Comparison of ENCODE assay signal across 8 cellular contexts in genomic region chr5:122774861-122775712, GRCh38. TPM values are rescaled to one million over a fixed set of nuclear protein-coding genes. Genes with fewer than 3 reads are reported as not detected.
DNase-seq lines count a peak whose midpoint lies in the region; ATAC-seq and TF ChIP-seq lines count a peak whose summit lies in the region.

Gene SNX2, plus strand, starts transcription at chr5:122775080. Its CDS starts 24 bp downstream, at chr5:122775104.

- DNase-seq in HEK293T (ENCODE audit: extremely low spot score) (peak; percentile 93), MV-4-11 (lab: John Stamatoyannopoulos, UW) (peak; percentile 69), SW 1271 (lab: John Stamatoyannopoulos, UW) (peak; percentile 73 to 86), Right ventricle myocardium superior (peak; percentile 97), tibial artery (peak; percentile 95 to 97)
- DNase-seq in activated naive CD8-positive, alpha-beta T cell treated with anti-CD3 and anti-CD28 coated beads, Interleukin-2, amount 50 U/mL, for 16 hours (ENCODE audit: low read depth, low spot score): peak; percentile 81

- POLR2A ChIA-PET in HEK293T (lab: Yijun Ruan, JAX): interaction anchor here (0.7 to 2.3 kb wide), 4 partner anchors 10 to 70 kb away, joined by 3 to 9 read pairs (median 4); partner anchors contain the start of gene SNX24

- H3K79me2 ChIP-seq in parathyroid adenoma: peaks cover 23% of the 10 kb centered on the region

- H3K9me3 ChIP-seq in parathyroid adenoma (ENCODE audit: control insufficient read depth, low read length) (no peaks in the 10 kb centered on the region), tibial artery (no peaks in the 10 kb centered on the region)

- peak; percentile 8 for TF ChIP-seq CTCF in parathyroid adenoma (IDR thresholded peaks at IDR 0.05)
- TF ChIP-seq CTCF in tibial artery (IDR thresholded peaks at IDR 0.05): peak; percentile 11 to 26

- ATAC-seq in Right ventricle myocardium superior (ENCODE audit: poor library complexity): peak; percentile 100

- no peaks in the 10 kb centered on the region for H3K27me3 ChIP-seq in parathyroid adenoma (ENCODE audit: control insufficient read depth, insufficient read depth, low read length)
- no peaks in the 10 kb centered on the region for H3K27me3 ChIP-seq in tibial artery

- H3K27ac ChIP-seq in parathyroid adenoma (peak within 1 kb of the TSS; percentile 79), tibial artery (peak within 1 kb of the TSS; percentile 93 to 94)

- CTCF ChIA-PET in HEK293T (lab: Yijun Ruan, JAX): interaction anchor here (0.6 to 1.0 kb wide), 2 partner anchors 20 to 126 kb away, joined by 3 to 4 read pairs; no protein-coding TSS in a partner anchor

- intact Hi-C loops in Right ventricle myocardium superior (cut with DNase I) (no loop called here), tibial artery (cut with DNase I; ENCODE audit: low total_unique reads) (loop anchor here (10.0 kb wide), 1 partner anchor 70 kb away; the partner anchor contains the start of gene SNX24)

- peak within 1 kb of the TSS; percentile 98 for H2AFZ ChIP-seq in parathyroid adenoma

- no peaks in the 10 kb centered on the region for H3K4me1 ChIP-seq in parathyroid adenoma
- H3K4me1 ChIP-seq in tibial artery: peaks cover 0 to 49% (median 12%) of the 10 kb centered on the region in 4 donors

- H3K36me3 ChIP-seq in parathyroid adenoma (ENCODE audit: control insufficient read depth, insufficient read depth, low read length) (no peaks in the 10 kb centered on the region), tibial artery (no peaks in the 10 kb centered on the region)

- peak within 1 kb of the TSS; percentile 82 for H3K9ac ChIP-seq in parathyroid adenoma

- peak within 1 kb of the TSS; percentile 80 for H3K4me2 ChIP-seq in parathyroid adenoma (ENCODE audit: low read length)

- peak within 1 kb of the TSS; percentile 94 for H3K4me3 ChIP-seq in parathyroid adenoma (ENCODE audit: low read depth, low read length)
- peak within 1 kb of the TSS; percentile 93 to 94 for H3K4me3 ChIP-seq in tibial artery

- TF ChIP-seq POLR2A in GM10847 (IDR thresholded peaks at IDR 0.05; ENCODE audit: extremely low read depth, insufficient read length): peak; percentile 63

TF ChIP-seq in HEK293T, 16 proteins besides CTCF, POLR2A, EP300 and RAD21:
- no peak for TF ChIP-seq FOXA1 (IDR thresholded peaks at IDR 0.05)
- TF ChIP-seq L3MBTL2 (conservative IDR thresholded peaks at IDR 0.05): 0 out of 2 replicates have a peak, but pooled peaks have one; percentile 7

RNA-seq across cellular contexts. Expression of gene SNX2, which starts in this region (rescaled TPM):
- total RNA-seq in Right ventricle myocardium superior: 41.0 TPM

Comparison
In these comparisons a context has a peak if more than half of its experiments do, and no peak if none do; other contexts are left out.
1. Peak in every context shown above with its lines: DNase-seq, ATAC-seq, H3K4me3 ChIP-seq and H3K27ac ChIP-seq.